In genomic region chr1:179856286-179856685, GRCh38 we compare ENCODE assay signal across 18 cellular contexts.
"Had no signal": no experiment of that assay in that cellular context is flagged by ENCODE, and none has a peak within 500 bp of the region (broad histone marks: within the 10 kb centered on the region; RNA-seq: fewer than 3 reads in every experiment).

No MANE protein-coding gene starts in this region.

- DNase-seq: effector CD4-positive, alpha-beta T cell; endodermal cell; erythroblast; foreskin keratinocyte; immature natural killer cell; left ventricle myocardium inferior; mesendoderm; naive thymus-derived CD8-positive, alpha-beta T cell; sigmoid colon; stimulated activated CD4-positive, alpha-beta T cell treated with anti-CD3 and anti-CD28 coated beads, Interleukin-2, amount 100 ng/mL, for 24 hours; stimulated activated CD4-positive, alpha-beta T cell treated with anti-CD3 and anti-CD28 coated beads, Interleukin-4, amount 100 ng/mL, for 4 hours; stimulated activated naive B cell treated with anti-CD40 and anti-IgM and Interleukin-4, amounts not matched to agents 10 μg/mL and 1 μg/mL and 100 μg/mL, for 72 hours; stimulated activated naive CD8-positive, alpha-beta T cell treated with anti-CD3 and anti-CD28 coated beads, Interleukin-15, amount 100 ng/mL, for 72 hours; testis had no signal

- H3K4me1 ChIP-seq: foreskin keratinocyte, left ventricle myocardium inferior, right atrium auricular region, sigmoid colon, testis, tibial nerve had no signal

- H3K4me3 ChIP-seq: coronary artery, left ventricle myocardium inferior, right atrium auricular region, sigmoid colon, skin epidermis, testis, tibial nerve had no signal

- ATAC-seq: foreskin keratinocyte; naive thymus-derived CD8-positive, alpha-beta T cell; stimulated activated naive B cell treated with anti-CD40 and anti-IgM and Interleukin-4, amounts not matched to agents 10 μg/mL and 1 μg/mL and 100 μg/mL, for 72 hours; stimulated activated naive CD8-positive, alpha-beta T cell treated with anti-CD3 and anti-CD28 coated beads, Interleukin-15, amount 100 ng/mL, for 72 hours had no signal

- H3K27ac ChIP-seq: coronary artery, foreskin keratinocyte, left ventricle myocardium inferior, right atrium auricular region, sigmoid colon, skin epidermis, testis, tibial nerve had no signal

- H3K9me3 ChIP-seq: left ventricle myocardium inferior, right atrium auricular region, sigmoid colon, testis, tibial nerve had no signal

- H3K27me3 ChIP-seq: foreskin keratinocyte, right atrium auricular region, sigmoid colon, testis, tibial nerve had no signal
